8 cellular contexts compared by ENCODE assay signal in genomic region chr9:72577212-72577753, GRCh38. TPM values are rescaled to one million over a fixed set of nuclear protein-coding genes. Genes with fewer than 3 reads are reported as not detected.
DNase-seq lines count a peak whose midpoint lies in the region; ATAC-seq, FAIRE-seq and TF ChIP-seq lines count a peak whose summit lies in the region.

No MANE protein-coding gene starts in this region.

- no peak overlapping the region for H3K4me3 Mint-ChIP-seq in activated T-helper 17 cell treated with anti-CD3 and anti-CD28 coated beads, Interleukin-2, amount 50 U/mL, for 72 hours

- H3K27ac Mint-ChIP-seq in activated T-helper 17 cell treated with anti-CD3 and anti-CD28 coated beads, Interleukin-2, amount 50 U/mL, for 72 hours, result no peak overlapping the region

- no peaks in the 10 kb centered on the region for H3K27me3 ChIP-seq in fibroblast of lung (ENCODE audit: control insufficient read depth, insufficient read depth, low read length)
- H3K27me3 ChIP-seq in psoas muscle (ENCODE audit: insufficient read depth in 3 of 3, low read length in 2 of 3), result no peaks in the 10 kb centered on the region

- ATAC-seq in psoas muscle (peak; percentile 69 to 85 (median 80)), HG03457 (IDR thresholded peaks at IDR 0.05; ENCODE audit: unreplicated experiment) (no peak), HG02970 (IDR thresholded peaks at IDR 0.05; ENCODE audit: low FRiP score, unreplicated experiment) (no peak)
- no peak for ATAC-seq in activated T-helper 17 cell treated with anti-CD3 and anti-CD28 coated beads, Interleukin-2, amount 50 U/mL, for 72 hours (replicated peaks)

- H3K36me3 ChIP-seq in fibroblast of lung (ENCODE audit: control insufficient read depth, insufficient read depth, low read length), result no peaks in the 10 kb centered on the region
- H3K36me3 ChIP-seq in psoas muscle (ENCODE audit: insufficient read depth in 1 of 2, low read depth in 1 of 2), result no peaks in the 10 kb centered on the region

- peaks cover 21% of the 10 kb centered on the region for H3K4me1 ChIP-seq in fibroblast of lung (ENCODE audit: control insufficient read depth, extremely low read depth, insufficient read depth, low read length)
- peaks cover 53% of the 10 kb centered on the region for H3K4me1 ChIP-seq in psoas muscle

- DNase-seq in EH (ENCODE audit: low read depth) (peak; percentile 93), RCC 7860 (ENCODE audit: low spot score) (peak; percentile 14), fibroblast of lung (ENCODE audit: low read depth in 2 of 2) (peak; percentile 86 to 92), psoas muscle (no peak), SK-N-DZ (ENCODE audit: low spot score) (no peak)

- no peak overlapping the region for H2AFZ ChIP-seq in fibroblast of lung (ENCODE audit: low read length)

- no peaks in the 10 kb centered on the region for H3K27me3 Mint-ChIP-seq in activated T-helper 17 cell treated with anti-CD3 and anti-CD28 coated beads, Interleukin-2, amount 50 U/mL, for 72 hours

- no peaks in the 10 kb centered on the region for H4K20me1 ChIP-seq in fibroblast of lung (ENCODE audit: control insufficient read depth, extremely low read depth, insufficient read depth, low read length)

- no peak for FAIRE-seq in RCC 7860 (lab: Jason Lieb, UNC)

- no peak overlapping the region for H3K9ac ChIP-seq in fibroblast of lung (ENCODE audit: insufficient read depth, low read length)

- no peaks in the 10 kb centered on the region for H3K36me3 Mint-ChIP-seq in activated T-helper 17 cell treated with anti-CD3 and anti-CD28 coated beads, Interleukin-2, amount 50 U/mL, for 72 hours (ENCODE audit: low read depth)

- 5 to 8% (median 7%) methylated on average over 4 of the region's 4 CpGs for WGBS in psoas muscle, 3 donors

- intact Hi-C loops in psoas muscle (cut with DNase I), result loop anchor here (5.0 to 10.0 kb wide), 4 partner anchors 50 to 592 kb away; no protein-coding TSS in a partner anchor

- H3K4me2 ChIP-seq in fibroblast of lung (ENCODE audit: extremely low read depth, insufficient read depth, low read length), result peak overlapping the region; percentile 88

- H3K27ac ChIP-seq in fibroblast of lung (ENCODE audit: insufficient read depth, low read length), result peak overlapping the region; percentile 56
- peak overlapping the region; percentile 87 for H3K27ac ChIP-seq in psoas muscle

- H3K9me3 Mint-ChIP-seq in activated T-helper 17 cell treated with anti-CD3 and anti-CD28 coated beads, Interleukin-2, amount 50 U/mL, for 72 hours, result no peaks in the 10 kb centered on the region

- H3K79me2 ChIP-seq in fibroblast of lung (ENCODE audit: control insufficient read depth, insufficient read depth, low read length), result no peaks in the 10 kb centered on the region

- TF ChIP-seq CTCF in fibroblast of lung (conservative IDR thresholded peaks at IDR 0.05 in 1 of 2, IDR thresholded peaks at IDR 0.05 in 1 of 2; ENCODE audit: low read depth in 1 of 2, low read length in 2 of 2), result no peak
- no peak for TF ChIP-seq CTCF in psoas muscle (IDR thresholded peaks at IDR 0.05)

- H3K4me3 ChIP-seq in fibroblast of lung (replicated peaks in 1 of 4; ENCODE audit: control extremely low read depth in 1 of 4, insufficient read depth in 1 of 4, low read depth in 3 of 4, low read length in 4 of 4) (peak overlapping the region in 1 of 4 experiments; percentile 11), psoas muscle (peak overlapping the region; percentile 52)

- H3K4me1 Mint-ChIP-seq in activated T-helper 17 cell treated with anti-CD3 and anti-CD28 coated beads, Interleukin-2, amount 50 U/mL, for 72 hours, result peaks cover 21% of the 10 kb centered on the region

- no peaks in the 10 kb centered on the region for H3K9me3 ChIP-seq in fibroblast of lung (ENCODE audit: control insufficient read depth, insufficient read depth, low read depth, low read length)
- H3K9me3 ChIP-seq in psoas muscle, result no peaks in the 10 kb centered on the region

RNA-seq across cellular contexts. Expression of gene TMC1, which starts 55.9 kb away (rescaled TPM):
- 0.33 TPM in 1 of 2 replicates, not detected in the other for total RNA-seq in fibroblast of lung
- polyA plus RNA-seq in fibroblast of lung, result 0.02 and 0.27 TPM in 2 replicates
- polyA plus RNA-seq in fibroblast of lung (2012), result 0.28 TPM in 1 of 2 replicates, not detected in the other
- not detected in 2 replicates for polyA minus RNA-seq in fibroblast of lung (ENCODE audit: low replicate concordance)
- total RNA-seq in psoas muscle, result 1 to 10 TPM in 1 of 4 donors, under 1 TPM in 1, not detected in 2; 0.34 to 2.6 TPM
- under 1 TPM in 2 of 3 donors, not detected in 1; 0.05 to 0.08 TPM for polyA plus RNA-seq in psoas muscle
- total RNA-seq in activated T-helper 17 cell treated with anti-CD3 and anti-CD28 coated beads, Interleukin-2, amount 50 U/mL, for 72 hours, result under 1 TPM; 0.32 to 0.41 TPM
- polyA plus RNA-seq in SK-N-DZ (2014; cell fraction: cytosol; rRNA removed), result not detected in 2 replicates
- not detected in 2 replicates for polyA plus RNA-seq in SK-N-DZ (2014; cell fraction: nucleus; rRNA removed)

Comparison
In these comparisons a context has a peak if more than half of its experiments do, and no peak if none do; other contexts are left out.
1. DNase-seq: peak in EH (single experiment), RCC 7860 (single experiment) and fibroblast of lung (2 of 2); none in psoas muscle (0 of 2) and SK-N-DZ (single experiment).
2. ATAC-seq: peak in psoas muscle (4 of 4); none in activated T-helper 17 cell treated with anti-CD3 and anti-CD28 coated beads, Interleukin-2, amount 50 U/mL, for 72 hours (single experiment), HG03457 (single experiment) and HG02970 (single experiment).